ENCODE assay signal across 8 cellular contexts in the genomic region with DNA sequence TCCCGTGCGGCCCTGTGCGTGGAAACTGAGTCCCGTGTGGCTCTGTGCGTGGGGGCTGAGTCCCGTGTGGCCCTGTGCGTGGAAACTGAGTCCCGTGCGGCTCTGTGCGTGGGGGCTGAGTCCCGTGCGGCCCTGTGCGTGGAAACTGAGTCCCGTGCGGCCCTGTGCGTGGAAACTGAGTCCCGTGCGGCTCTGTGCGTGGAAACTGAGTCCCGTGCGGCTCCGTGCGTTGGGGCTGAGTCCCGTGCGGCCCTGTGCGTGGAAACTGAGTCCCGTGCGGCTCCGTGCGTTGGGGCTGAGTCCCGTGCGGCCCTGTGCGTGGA. TPM values are rescaled to one million over a fixed set of nuclear protein-coding genes. Genes with fewer than 3 reads are reported as not detected.
A peak's percentile ranks its signal among the peaks of the same experiment; 100 is the strongest.
DNase-seq lines count a peak whose midpoint lies in the region; ATAC-seq and TF ChIP-seq lines count a peak whose summit lies in the region.
"Not testable (repeated sequence)": the region's sequence is repeated elsewhere in the genome, so short reads cannot be mapped to it uniquely, and the experiment has no call there.
"Had no signal": no experiment of that assay in that cellular context is flagged by ENCODE, and none has a peak within 500 bp of the region (broad histone marks: within the 10 kb centered on the region; RNA-seq: fewer than 3 reads in every experiment).

No MANE protein-coding gene starts in this region.

- no CpG with 5 or more reads among the region's 33 CpGs for WGBS in gastroesophageal sphincter (ENCODE audit: low coverage in 1 of 2), 2 donors

- not testable (repeated sequence) for H3K36me3 ChIP-seq in BLaER1 treated with 17β-estradiol and CSF1 and Interleukin-3, amounts not matched to agents 10 nM and 100 nM; ascending aorta; gastroesophageal sphincter; stomach smooth muscle (ENCODE audit: control insufficient read depth in 2 of 2, insufficient read depth in 2 of 2, low read length in 2 of 2); upper lobe of right lung

- H3K27ac ChIP-seq in BLaER1 treated with 17β-estradiol and CSF1 and Interleukin-3, amounts not matched to agents 10 nM and 100 nM, result peak overlapping the region in 9 of 11 experiments; percentile 50 to 75 (median 67); a peak in 12 of 22 replicates
- H3K27ac ChIP-seq in ascending aorta (peak overlapping the region; percentile 85 to 88), gastroesophageal sphincter (peak overlapping the region in 3 of 4 donors; percentile 81 to 87 (median 86)), stomach smooth muscle (ENCODE audit: low read length) (peak overlapping the region; percentile 75)
- not testable (repeated sequence) for H3K27ac ChIP-seq in upper lobe of right lung

- H3K4me2 ChIP-seq in BLaER1 treated with 17β-estradiol and CSF1 and Interleukin-3, amounts not matched to agents 10 nM and 100 nM, result peak overlapping the region; percentile 84 to 99 (median 96)

- not testable (repeated sequence) for TF ChIP-seq EP300 in gastroesophageal sphincter (IDR thresholded peaks at IDR 0.05)

- H3K4me1 ChIP-seq in BLaER1 treated with 17β-estradiol and CSF1 and Interleukin-3, amounts not matched to agents 10 nM and 100 nM, result peaks cover 86 to 100% (median 100%) of the 10 kb centered on the region in 10 experiments
- peaks cover 39 to 77% of the 10 kb centered on the region in 2 donors for H3K4me1 ChIP-seq in ascending aorta
- peaks cover 14 to 90% (median 64%) of the 10 kb centered on the region in 3 donors for H3K4me1 ChIP-seq in gastroesophageal sphincter
- H3K4me1 ChIP-seq in stomach smooth muscle (ENCODE audit: control insufficient read depth, insufficient read depth, low read length), result peaks cover 79% of the 10 kb centered on the region
- H3K4me1 ChIP-seq in upper lobe of right lung, result peaks cover 32% of the 10 kb centered on the region

- intact Hi-C loops in ascending aorta (cut with DNase I); sciatic nerve (cut with DNase I); upper lobe of right lung (cut with DNase I): not testable (repeated sequence)

- H3K27me3 ChIP-seq in BLaER1 treated with 17β-estradiol and CSF1 and Interleukin-3, amounts not matched to agents 10 nM and 100 nM; ascending aorta; gastroesophageal sphincter; stomach smooth muscle (ENCODE audit: control insufficient read depth in 1 of 2, insufficient read depth in 2 of 2, low read length in 2 of 2); upper lobe of right lung: not testable (repeated sequence)

- not testable (repeated sequence) for TF ChIP-seq POLR2A in gastroesophageal sphincter (IDR thresholded peaks at IDR 0.05)

- peak overlapping the region in 6 of 10 experiments; percentile 31 to 66 (median 51); a peak in 12 of 20 replicates for H3K4me3 ChIP-seq in BLaER1 treated with 17β-estradiol and CSF1 and Interleukin-3, amounts not matched to agents 10 nM and 100 nM
- H3K4me3 ChIP-seq in ascending aorta; gastroesophageal sphincter; stomach smooth muscle (ENCODE audit: low read length in 2 of 2); upper lobe of right lung: not testable (repeated sequence)

- H3K9ac ChIP-seq in BLaER1 treated with 17β-estradiol and CSF1 and Interleukin-3, amounts not matched to agents 10 nM and 100 nM, result peak overlapping the region in 9 of 11 experiments; percentile 12 to 69 (median 49); a peak in 12 of 22 replicates
- not testable (repeated sequence) for H3K9ac ChIP-seq in stomach smooth muscle (ENCODE audit: low read length in 2 of 2)

- peaks cover 0 to 97% (median 0%) of the 10 kb centered on the region in 11 experiments; a peak in 7 of 22 replicates for H4K20me1 ChIP-seq in BLaER1 treated with 17β-estradiol and CSF1 and Interleukin-3, amounts not matched to agents 10 nM and 100 nM

- H3K9me3 ChIP-seq in BLaER1 treated with 17β-estradiol and CSF1 and Interleukin-3, amounts not matched to agents 10 nM and 100 nM (replicated peaks in 1 of 11); ascending aorta; gastroesophageal sphincter; stomach smooth muscle (ENCODE audit: control insufficient read depth in 2 of 2, low read length in 2 of 2); upper lobe of right lung: not testable (repeated sequence)

- TF ChIP-seq CTCF in ascending aorta (IDR thresholded peaks at IDR 0.05); gastroesophageal sphincter (IDR thresholded peaks at IDR 0.05); upper lobe of right lung (IDR thresholded peaks at IDR 0.05): not testable (repeated sequence)

- not testable (repeated sequence) for ATAC-seq in gastroesophageal sphincter, left lobe of liver, sciatic nerve, upper lobe of right lung

- DNase-seq in ascending aorta (ENCODE audit: low spot score in 2 of 2), result not testable (repeated sequence)
- DNase-seq in left lobe of liver (ENCODE audit: low spot score), result peak; percentile 8
- peak; percentile 25 for DNase-seq in sciatic nerve (ENCODE audit: low spot score)
- peak; percentile 29 for DNase-seq in upper lobe of right lung

RNA-seq across cellular contexts. Expression of a gene that starts 43.8 kb away (rescaled TPM):
- total RNA-seq in ascending aorta (21.0 TPM), gastroesophageal sphincter (10 to 100 TPM; 28.1 to 85.9 (median 55.2) TPM), left lobe of liver (41.9 TPM), sciatic nerve (27.1 TPM), upper lobe of right lung (18.4 TPM)
- total RNA-seq: G401 had no signal
